In genomic region chr15:50354838-50355611, GRCh38 we compare ENCODE assay signal across 8 cellular contexts. TPM values are rescaled to one million over a fixed set of nuclear protein-coding genes. Genes with fewer than 3 reads are reported as not detected.
DNase-seq lines count a peak whose midpoint lies in the region; ATAC-seq and TF ChIP-seq lines count a peak whose summit lies in the region.

Gene GABPB1, minus strand, starts transcription at chr15:50355198. Its CDS starts 45,400 bp downstream, at chr15:50309798.

- H3K4me1 ChIP-seq in adrenal gland (replicated peaks in 1 of 2) (peaks cover 19 to 55% of the 10 kb centered on the region in 2 donors), heart left ventricle (peaks cover 7 to 60% (median 44%) of the 10 kb centered on the region in 12 donors)

- CTCF ChIA-PET in GM10248 (lab: Yijun Ruan, JAX) = interaction anchor here (1.0 to 1.3 kb wide), 2 partner anchors 23 to 39 kb away, joined by 3 to 4 read pairs; no protein-coding TSS in a partner anchor

- H3K4me3 Mint-ChIP-seq in type B pancreatic cell = peak within 1 kb of the TSS; percentile 98

- POLR2A ChIA-PET in GM10248 (lab: Yijun Ruan, JAX) = interaction anchor here (0.7 to 1.1 kb wide), 3 partner anchors 69 to 558 kb away, joined by 3 to 5 read pairs (median 3); partner anchors contain the start of gene USP8

- H3K27ac Mint-ChIP-seq in type B pancreatic cell = peak within 1 kb of the TSS; percentile 98

- TF ChIP-seq POLR2A in adrenal gland (IDR thresholded peaks at IDR 0.05) = peak; percentile 27 to 71
- TF ChIP-seq POLR2A in heart left ventricle (IDR thresholded peaks at IDR 0.05) = peak in 1 of 2 donors; percentile 33

- TF ChIP-seq CTCF in GM10248 (IDR thresholded peaks at IDR 0.05; ENCODE audit: control extremely low read depth, extremely low read depth, low read depth, missing control alignments) = no peak
- no peak for TF ChIP-seq CTCF in adrenal gland (IDR thresholded peaks at IDR 0.05)
- TF ChIP-seq CTCF in heart left ventricle (IDR thresholded peaks at IDR 0.05) = no peak
- no peak for TF ChIP-seq CTCF in type B pancreatic cell (conservative IDR thresholded peaks at IDR 0.05)

- peak within 1 kb of the TSS; percentile 69 to 96 (median 86) for H3K4me3 ChIP-seq in adrenal gland
- peak within 1 kb of the TSS; percentile 87 to 99 (median 94) for H3K4me3 ChIP-seq in heart left ventricle

- peaks cover 26% of the 10 kb centered on the region for H3K36me3 Mint-ChIP-seq in type B pancreatic cell

- no peaks in the 10 kb centered on the region for H3K36me3 ChIP-seq in adrenal gland (replicated peaks in 1 of 2)
- H3K36me3 ChIP-seq in heart left ventricle = peaks cover 0 to 28% (median 0%) of the 10 kb centered on the region in 9 donors

- peak; percentile 89 for DNase-seq in GM10248 (ENCODE audit: extremely low spot score)
- DNase-seq in NCI-H1436 (lab: John Stamatoyannopoulos, UW) = peak; percentile 88
- peak; percentile 73 to 92 (median 81) for DNase-seq in T-helper 1 cell
- DNase-seq in adrenal gland = peak; percentile 83 to 91 (median 87)
- peak; percentile 89 to 93 (median 91) for DNase-seq in heart left ventricle
- DNase-seq in posterior cingulate gyrus = peak; percentile 80 to 98 (median 85)
- peak; percentile 90 for DNase-seq in type B pancreatic cell (ENCODE audit: extremely low spot score, unreplicated experiment)

- peaks cover 29% of the 10 kb centered on the region for H3K4me1 Mint-ChIP-seq in type B pancreatic cell (ENCODE audit: unreplicated experiment)

- WGBS in adrenal gland, 4 donors = 0 to 1% (median 0%) methylated on average over 17 to 69 of the region's 69 CpGs
- 0 to 1% (median 0%) methylated on average over 56 to 69 of the region's 69 CpGs for WGBS in heart left ventricle, 4 donors

- no peaks in the 10 kb centered on the region for H3K27me3 ChIP-seq in adrenal gland
- H3K27me3 ChIP-seq in heart left ventricle = no peaks in the 10 kb centered on the region

- H3K27ac ChIP-seq in adrenal gland (peak within 1 kb of the TSS; percentile 96 to 99 (median 98)), heart left ventricle (peak within 1 kb of the TSS; percentile 97 to 100 (median 99))

- peaks cover 3% of the 10 kb centered on the region for H3K27me3 Mint-ChIP-seq in type B pancreatic cell

- no peaks in the 10 kb centered on the region for H3K9me3 Mint-ChIP-seq in type B pancreatic cell

- no peaks in the 10 kb centered on the region for H3K9me3 ChIP-seq in adrenal gland (replicated peaks in 1 of 3)
- no peaks in the 10 kb centered on the region for H3K9me3 ChIP-seq in heart left ventricle

- intact Hi-C loops in adrenal gland (cut with DNase I) (no loop called here), heart left ventricle (cut with DNase I) (loop anchor here in 4 of 10 donors (1.0 to 10.0 kb wide), 4 partner anchors 67 to 550 kb away; partner anchors contain the start of genes USP8 (in 4 of the 4) and AP4E1 (in 1 of the 4)), posterior cingulate gyrus (cut with DNase I) (loop anchor here (1.0 to 5.0 kb wide), 2 partner anchors 69 to 552 kb away; partner anchors contain the start of genes AP4E1 and USP8)

- peak; percentile 43 for ATAC-seq in HG02678 (IDR thresholded peaks at IDR 0.05; ENCODE audit: unreplicated experiment)
- ATAC-seq in heart left ventricle = peak; percentile 85 to 91 (median 88)

RNA-seq across cellular contexts. Expression of gene GABPB1, which starts in this region (rescaled TPM):
- total RNA-seq in adrenal gland (10 to 100 TPM; 12.6 to 23.0 (median 14.7) TPM), heart left ventricle (10 to 100 TPM in 3 of 9 donors, 1 to 10 TPM in 6; 7.0 to 14.2 (median 9.6) TPM), type B pancreatic cell (ENCODE audit: low replicate concordance) (27.5 and 27.8 TPM in 2 replicates)
- polyA plus RNA-seq in adrenal gland (10 to 100 TPM in 1 of 3 donors, 1 to 10 TPM in 2; 3.7 to 23.4 (median 7.2) TPM), heart left ventricle (1 to 10 TPM; 3.6 to 9.8 TPM)

Comparison
In these comparisons a context has a peak if more than half of its experiments do, and no peak if none do; other contexts are left out.
1. Peak in every context shown above with its lines: DNase-seq, ATAC-seq, H3K4me3 ChIP-seq and H3K27ac ChIP-seq.